In genomic region chr7:3162286-3162685, GRCh38 we compare ENCODE assay signal across 14 cellular contexts.
A peak's percentile ranks its signal among the peaks of the same experiment; 100 is the strongest.
DNase-seq lines count a peak whose midpoint lies in the region; ATAC-seq and TF ChIP-seq lines count a peak whose summit lies in the region.
"Had no signal": no experiment of that assay in that cellular context is flagged by ENCODE, and none has a peak within 500 bp of the region (broad histone marks: within the 10 kb centered on the region; RNA-seq: fewer than 3 reads in every experiment).

No MANE protein-coding gene starts in this region.

- H3K36me3 Mint-ChIP-seq in stimulated activated effector memory CD8-positive, alpha-beta T cell treated with anti-CD3 and anti-CD28 coated beads, Interleukin-12 subunit alpha, Interleukin-12 subunit beta, amount 100 ng/mL, for 72 hours, result no peaks in the 10 kb centered on the region
- H3K36me3 Mint-ChIP-seq in CD4-positive, alpha-beta T cell (ENCODE audit: low read depth), result no peaks in the 10 kb centered on the region
- H3K36me3 Mint-ChIP-seq: naive B cell had no signal

- H3K9me3 Mint-ChIP-seq in stimulated activated effector memory CD8-positive, alpha-beta T cell treated with anti-CD3 and anti-CD28 coated beads, Interleukin-12 subunit alpha, Interleukin-12 subunit beta, amount 100 ng/mL, for 72 hours, result no peaks in the 10 kb centered on the region
- no peaks in the 10 kb centered on the region for H3K9me3 Mint-ChIP-seq in CD4-positive, alpha-beta T cell
- H3K9me3 Mint-ChIP-seq: activated T-cell treated with anti-CD3 and anti-CD28 coated beads, Interleukin-2, amount 50 U/mL, for 4 hours had no signal

- H3F3A ChIP-seq in MM.1S (ENCODE audit: insufficient read depth, low read length), result no peaks in the 10 kb centered on the region

- no peak overlapping the region for H2AFZ ChIP-seq in MM.1S (ENCODE audit: low read length)

- POLR2A ChIA-PET in CD4-positive, alpha-beta T cell (lab: Charles Lee), result no interaction called here

- H3K27ac Mint-ChIP-seq in stimulated activated effector memory CD8-positive, alpha-beta T cell treated with anti-CD3 and anti-CD28 coated beads, Interleukin-12 subunit alpha, Interleukin-12 subunit beta, amount 100 ng/mL, for 72 hours, result no peak overlapping the region
- no peak overlapping the region for H3K27ac Mint-ChIP-seq in CD4-positive, alpha-beta T cell
- H3K27ac Mint-ChIP-seq: naive B cell had no signal

- H3K4me3 Mint-ChIP-seq in stimulated activated effector memory CD8-positive, alpha-beta T cell treated with anti-CD3 and anti-CD28 coated beads, Interleukin-12 subunit alpha, Interleukin-12 subunit beta, amount 100 ng/mL, for 72 hours, result no peak overlapping the region
- no peak overlapping the region for H3K4me3 Mint-ChIP-seq in CD4-positive, alpha-beta T cell
- H3K4me3 Mint-ChIP-seq: activated T-cell treated with anti-CD3 and anti-CD28 coated beads, Interleukin-2, amount 50 U/mL, for 4 hours; naive B cell had no signal

- H3K4me2 ChIP-seq in MM.1S (ENCODE audit: low read depth, low read length), result no peak overlapping the region

- no peak overlapping the region for H3K4me3 ChIP-seq in MM.1S (ENCODE audit: low read length)
- no peak overlapping the region for H3K4me3 ChIP-seq in astrocyte of the spinal cord (ENCODE audit: low read depth, low read length)
- H3K4me3 ChIP-seq: breast epithelium, esophagus muscularis mucosa had no signal

- no peaks in the 10 kb centered on the region for H3K27me3 Mint-ChIP-seq in CD4-positive, alpha-beta T cell

- peak; percentile 39 for ATAC-seq in stimulated activated effector memory CD8-positive, alpha-beta T cell treated with anti-CD3 and anti-CD28 coated beads, Interleukin-12 subunit alpha, Interleukin-12 subunit beta, amount 100 ng/mL, for 72 hours
- no peak for ATAC-seq in HG02763 (IDR thresholded peaks at IDR 0.05; ENCODE audit: unreplicated experiment)
- no peak for ATAC-seq in CD4-positive, alpha-beta T cell (ENCODE audit: poor library complexity)
- ATAC-seq: activated T-cell treated with anti-CD3 and anti-CD28 coated beads, Interleukin-2, amount 50 U/mL, for 4 hours had no signal

- no peaks in the 10 kb centered on the region for H3K36me3 ChIP-seq in MM.1S (replicated peaks; ENCODE audit: insufficient read depth, low read length)
- H3K36me3 ChIP-seq: breast epithelium, esophagus muscularis mucosa had no signal

- peak; percentile 40 for DNase-seq in stimulated activated CD4-positive, alpha-beta T cell treated with anti-CD3 and anti-CD28 coated beads, Interleukin-15, amount 100 ng/mL, for 24 hours
- DNase-seq in stimulated activated CD4-positive, alpha-beta T cell treated with anti-CD3 and anti-CD28 coated beads, Interleukin-2, amount 100 ng/mL, for 48 hours, result no peak
- no peak for DNase-seq in MM.1S
- DNase-seq in astrocyte of the spinal cord (ENCODE audit: low read depth, low spot score), result peak; percentile 17
- DNase-seq in stimulated activated effector memory CD8-positive, alpha-beta T cell treated with anti-CD3 and anti-CD28 coated beads, Interleukin-12 subunit alpha, Interleukin-12 subunit beta, amount 100 ng/mL, for 72 hours (ENCODE audit: low spot score in 2 of 2), result no peak
- no peak for DNase-seq in NCI-H2227 (lab: John Stamatoyannopoulos, UW; ENCODE audit: unreplicated experiment)
- no peak for DNase-seq in CD4-positive, alpha-beta T cell
- DNase-seq: activated T-cell treated with anti-CD3 and anti-CD28 coated beads, Interleukin-2, amount 50 U/mL, for 4 hours; naive B cell; NCI-H1417; NCI-H526 treated with DMSO at 0.1 percent for 48 hours had no signal

- H3K27me3 ChIP-seq in MM.1S (replicated peaks; ENCODE audit: insufficient read depth, low read length), result no peaks in the 10 kb centered on the region; the same call in 1 of the 2 replicates
- no peaks in the 10 kb centered on the region for H3K27me3 ChIP-seq in CD4-positive, alpha-beta T cell (ENCODE audit: control insufficient read depth, insufficient read depth, low read length)
- H3K27me3 ChIP-seq: breast epithelium had no signal

- 0 out of 2 replicates have a peak, but pooled peaks have one; percentile 11 for TF ChIP-seq CTCF in MM.1S (IDR thresholded peaks at IDR 0.05; ENCODE audit: low read length)
- no peak for TF ChIP-seq CTCF in astrocyte of the spinal cord (IDR thresholded peaks at IDR 0.05; ENCODE audit: low read depth, low read length)
- TF ChIP-seq CTCF in CD4-positive, alpha-beta T cell (IDR thresholded peaks at IDR 0.05), result no peak

- H4K20me1 ChIP-seq in MM.1S (ENCODE audit: insufficient read depth, low read length), result no peaks in the 10 kb centered on the region

- intact Hi-C loops in CD4-positive, alpha-beta T cell (cut with DNase I, micrococcal nuclease), result no loop called here

- peaks cover 9% of the 10 kb centered on the region for H3K4me1 Mint-ChIP-seq in stimulated activated effector memory CD8-positive, alpha-beta T cell treated with anti-CD3 and anti-CD28 coated beads, Interleukin-12 subunit alpha, Interleukin-12 subunit beta, amount 100 ng/mL, for 72 hours
- no peaks in the 10 kb centered on the region for H3K4me1 Mint-ChIP-seq in CD4-positive, alpha-beta T cell (ENCODE audit: low read depth)

- no peaks in the 10 kb centered on the region for H3K4me1 ChIP-seq in MM.1S (ENCODE audit: low read length)
- H3K4me1 ChIP-seq: breast epithelium, esophagus muscularis mucosa had no signal

- CTCF ChIA-PET in CD4-positive, alpha-beta T cell (lab: Charles Lee), result no interaction called here

- H3K9me2 ChIP-seq in MM.1S (replicated peaks; ENCODE audit: insufficient read depth, low read length), result no peaks in the 10 kb centered on the region

- H3K27ac ChIP-seq in MM.1S (ENCODE audit: low read length), result no peak overlapping the region
- no peak overlapping the region for H3K27ac ChIP-seq in CD4-positive, alpha-beta T cell (ENCODE audit: low read depth, low read length)
- H3K27ac ChIP-seq: breast epithelium, esophagus muscularis mucosa had no signal

- H3K79me2 ChIP-seq in MM.1S (ENCODE audit: low read length), result no peaks in the 10 kb centered on the region

- no peak overlapping the region for H3K9ac ChIP-seq in MM.1S (ENCODE audit: low read length)

- in situ Hi-C loops in astrocyte of the spinal cord (cut with HindIII; ENCODE audit: low sequenced_read_pairs), result no loop called here

- no peaks in the 10 kb centered on the region for H3K9me3 ChIP-seq in MM.1S (replicated peaks; ENCODE audit: insufficient read depth, low read length)
- H3K9me3 ChIP-seq in CD4-positive, alpha-beta T cell (ENCODE audit: control insufficient read depth, low read length), result no peaks in the 10 kb centered on the region
- H3K9me3 ChIP-seq: breast epithelium, esophagus muscularis mucosa had no signal

Comparison
In these comparisons a context has a peak if more than half of its experiments do, and no peak if none do; other contexts are left out.
1. DNase-seq: peak in stimulated activated CD4-positive, alpha-beta T cell treated with anti-CD3 and anti-CD28 coated beads, Interleukin-15, amount 100 ng/mL, for 24 hours (single experiment) and astrocyte of the spinal cord (single experiment); none in stimulated activated CD4-positive, alpha-beta T cell treated with anti-CD3 and anti-CD28 coated beads, Interleukin-2, amount 100 ng/mL, for 48 hours (0 of 2), MM.1S (single experiment), stimulated activated effector memory CD8-positive, alpha-beta T cell treated with anti-CD3 and anti-CD28 coated beads, Interleukin-12 subunit alpha, Interleukin-12 subunit beta, amount 100 ng/mL, for 72 hours (0 of 2), NCI-H2227 (single experiment) and CD4-positive, alpha-beta T cell (0 of 10).